ENCODE assay signal across 27 cellular contexts in the genomic region with DNA sequence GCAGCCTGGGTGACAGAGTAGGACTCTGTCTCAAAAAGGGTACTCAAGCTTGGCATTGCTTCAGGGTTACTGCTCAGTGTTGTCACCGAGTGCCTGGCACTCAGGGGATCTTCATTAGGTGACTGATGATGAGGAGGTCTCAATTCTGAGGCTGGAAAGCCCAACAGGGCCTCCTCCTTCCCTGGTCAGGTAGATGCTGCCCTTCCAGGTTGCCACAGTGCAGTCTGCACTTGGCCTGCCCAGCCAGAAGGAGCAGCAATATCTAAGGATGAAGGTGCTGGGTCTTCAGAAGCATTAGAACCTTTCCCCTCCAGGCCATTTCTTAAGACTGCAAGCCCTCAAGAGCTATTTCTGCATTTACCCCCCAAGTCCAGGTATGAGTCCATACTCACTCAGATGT. TPM values are rescaled to one million over a fixed set of nuclear protein-coding genes. Genes with fewer than 3 reads are reported as not detected.
"Had no signal": no experiment of that assay in that cellular context is flagged by ENCODE, and none has a peak within 500 bp of the region (broad histone marks: within the 10 kb centered on the region; RNA-seq: fewer than 3 reads in every experiment).

No MANE protein-coding gene starts in this region.

- H3K9me3 ChIP-seq: gastrocnemius medialis, neutrophil, pancreas, thoracic aorta had no signal

- H3K27ac ChIP-seq: epithelial cell of prostate, neutrophil, pancreas, right atrium auricular region, skin epidermis, spleen, thoracic aorta, tibial nerve, upper lobe of left lung had no signal

- H3K27me3 Mint-ChIP-seq: stimulated activated naive CD8-positive, alpha-beta T cell treated with anti-CD3 and anti-CD28 coated beads, Interleukin-15, Interleukin-2, amounts not matched to agents 100 ng/mL and 50 ng/mL, for 24 hours had no signal

- H3K4me1 Mint-ChIP-seq: memory B cell; neural crest cell; stimulated activated naive B cell treated with anti-CD40 and anti-IgM and Interleukin-4, amounts not matched to agents 10 μg/mL and 1 μg/mL and 100 μg/mL, for 72 hours had no signal

- H3K27ac Mint-ChIP-seq: memory B cell; natural killer cell; stimulated activated naive B cell treated with anti-CD40 and anti-IgM and Interleukin-4, amounts not matched to agents 10 μg/mL and 1 μg/mL and 100 μg/mL, for 72 hours; stimulated activated naive CD8-positive, alpha-beta T cell treated with anti-CD3 and anti-CD28 coated beads, Interleukin-15, Interleukin-2, amounts not matched to agents 100 ng/mL and 50 ng/mL, for 24 hours had no signal

- ATAC-seq: esophagus mucosa; gastrocnemius medialis; left lobe of liver; natural killer cell; stimulated activated naive B cell treated with anti-CD40 and anti-IgM and Interleukin-4, amounts not matched to agents 10 μg/mL and 1 μg/mL and 100 μg/mL, for 72 hours had no signal

- H3K27me3 ChIP-seq: dorsolateral prefrontal cortex, gastrocnemius medialis, neutrophil, pancreas, right atrium auricular region, tibial nerve, upper lobe of left lung had no signal

- H3K4me3 Mint-ChIP-seq: memory B cell; natural killer cell; neural crest cell; stimulated activated naive B cell treated with anti-CD40 and anti-IgM and Interleukin-4, amounts not matched to agents 10 μg/mL and 1 μg/mL and 100 μg/mL, for 72 hours; stimulated activated naive CD8-positive, alpha-beta T cell treated with anti-CD3 and anti-CD28 coated beads, Interleukin-15, Interleukin-2, amounts not matched to agents 100 ng/mL and 50 ng/mL, for 24 hours had no signal

- H3K4me3 ChIP-seq: dorsolateral prefrontal cortex, gastrocnemius medialis, lung, pancreas, right atrium auricular region, skin epidermis, spleen, thoracic aorta, tibial nerve, upper lobe of left lung had no signal

- H3K4me1 ChIP-seq: pancreas, right atrium auricular region, tibial nerve, upper lobe of left lung had no signal

- DNase-seq: dorsolateral prefrontal cortex; effector CD4-positive, alpha-beta T cell; gastrocnemius medialis; kidney; natural killer cell; spleen; stimulated activated CD4-positive, alpha-beta T cell treated with anti-CD3 and anti-CD28 coated beads, Interleukin-15, amount 100 ng/mL, for 24 hours; stimulated activated CD4-positive, alpha-beta T cell treated with anti-CD3 and anti-CD28 coated beads, Interleukin-2, amount 100 ng/mL, for 48 hours; stimulated activated naive B cell treated with anti-CD40 and anti-IgM and Interleukin-4, amounts not matched to agents 10 μg/mL and 1 μg/mL and 100 μg/mL, for 72 hours; upper lobe of left lung had no signal

RNA-seq across cellular contexts. Expression of a gene that starts 42.0 kb away (rescaled TPM):
- total RNA-seq: esophagus mucosa, glomerular endothelial cell, left lobe of liver, liver, mononuclear cell, natural killer cell, neural crest cell, omental fat pad, spleen, tibial nerve, upper lobe of left lung had no signal
- polyA plus RNA-seq: liver, lung had no signal
